Comparison of ENCODE assay signal across 1 cellular context in genomic region chr11:67606477-67607295, GRCh38.
A peak's percentile ranks its signal among the peaks of the same experiment; 100 is the strongest.
TF ChIP-seq lines count a peak whose summit lies in the region.

TSS of gene NDUFV1 (plus strand) at chr11:67606936. CDS start at chr11:67607005, 69 bp downstream.

TF ChIP-seq in K562, 482 proteins besides CTCF, POLR2A, EP300 and RAD21 (continued from another document):
- TF ChIP-seq RB1 (IDR thresholded peaks at IDR 0.05; ENCODE audit: low read depth): peak; percentile 89
- peak; percentile 49 for TF ChIP-seq PKNOX1 (IDR thresholded peaks at IDR 0.05)
- TF ChIP-seq ZNF12 (CRISPR knock-in tag; IDR thresholded peaks at IDR 0.05): no peak
- 0 out of 2 replicates have a peak, but pooled peaks have one; percentile 49 for TF ChIP-seq CHD2 (IDR thresholded peaks at IDR 0.05; ENCODE audit: low read depth, low read length)
- TF ChIP-seq MNT (conservative IDR thresholded peaks at IDR 0.05): peak; percentile 67 to 92
- peak; percentile 43; the same call in 1 of the 2 replicates for TF ChIP-seq PML (IDR thresholded peaks at IDR 0.05; ENCODE audit: low read length)
- peak; percentile 72 for TF ChIP-seq FIP1L1 (IDR thresholded peaks at IDR 0.05; ENCODE audit: low read depth, low read length, poor library complexity, severe bottlenecking)
- 0 out of 4 replicates have a peak, but pooled peaks of 1 of the 2 experiments have one; percentile 46 for TF ChIP-seq TEAD1 (CRISPR knock-in tag; IDR thresholded peaks at IDR 0.05)
- peak; percentile 86 for TF ChIP-seq POLR2G (IDR thresholded peaks at IDR 0.05; ENCODE audit: low read depth, low read length)
- peak; percentile 100 for TF ChIP-seq CREM (IDR thresholded peaks at IDR 0.05; ENCODE audit: low read depth)
- peak; percentile 71 for TF ChIP-seq POLR2AphosphoS5 (IDR thresholded peaks at IDR 0.05; ENCODE audit: control insufficient read depth, insufficient read depth, low read depth, low read length)
- TF ChIP-seq KDM5B (IDR thresholded peaks at IDR 0.05; ENCODE audit: insufficient replicate concordance, low read depth, low read length): peak; percentile 47
- TF ChIP-seq XRCC5 (IDR thresholded peaks at IDR 0.05; ENCODE audit: low read depth, low read length): peak; percentile 72; the same call in 1 of the 2 replicates
- TF ChIP-seq FOS (IDR thresholded peaks at IDR 0.05; ENCODE audit: extremely low read depth, insufficient read length): no peak
- TF ChIP-seq MYC (IDR thresholded peaks at IDR 0.05; ENCODE audit: low read depth, low read length): peak; percentile 82
- TF ChIP-seq MYC (CRISPR knock-in tag; IDR thresholded peaks at IDR 0.05; ENCODE audit: borderline replicate concordance, low read depth): no peak
- peak; percentile 70 for TF ChIP-seq DIDO1 (tag; IDR thresholded peaks at IDR 0.05; ENCODE audit: low read depth)
- no peak for TF ChIP-seq MCM3 (IDR thresholded peaks at IDR 0.05)
- no peak for TF ChIP-seq HLTF (IDR thresholded peaks at IDR 0.05)
- peak; percentile 73; the same call in 1 of the 2 replicates for TF ChIP-seq PHF8 (IDR thresholded peaks at IDR 0.05; ENCODE audit: borderline replicate concordance, low read length)
